20 cellular contexts compared by ENCODE assay signal in genomic region chr15:63305276-63305675, GRCh38.
"Had no signal": no experiment of that assay in that cellular context is flagged by ENCODE, and none has a peak within 500 bp of the region (broad histone marks: within the 10 kb centered on the region; RNA-seq: fewer than 3 reads in every experiment).

No MANE protein-coding gene starts in this region.

- H3K27me3 ChIP-seq: colonic mucosa, esophagus muscularis mucosa, foreskin keratinocyte, gastrocnemius medialis, heart right ventricle, left lung had no signal

- H3K4me3 ChIP-seq: colonic mucosa, esophagus muscularis mucosa, gastrocnemius medialis, heart right ventricle, left lung, lower lobe of right lung, mucosa of descending colon had no signal

- H3K4me3 Mint-ChIP-seq: dendritic cell treated with granulocyte-macrophage colony-stimulating factor and Interleukin-4, amounts not matched to agents 40 ng/mL and 50 ng/mL, for 4 days; effector memory CD8-positive, alpha-beta T cell; endodermal cell; memory B cell; naive B cell had no signal

- H3K27me3 Mint-ChIP-seq: dendritic cell treated with granulocyte-macrophage colony-stimulating factor and Interleukin-4, amounts not matched to agents 40 ng/mL and 50 ng/mL, for 4 days; effector memory CD8-positive, alpha-beta T cell; memory B cell; naive B cell had no signal

- H3K4me1 ChIP-seq: colonic mucosa, esophagus muscularis mucosa, gastrocnemius medialis, left lung, lower lobe of right lung had no signal

- H3K27ac ChIP-seq: colonic mucosa, esophagus muscularis mucosa, foreskin keratinocyte, gastrocnemius medialis, heart right ventricle, left lung, lower lobe of right lung had no signal

- H3K27ac Mint-ChIP-seq: dendritic cell treated with granulocyte-macrophage colony-stimulating factor and Interleukin-4, amounts not matched to agents 40 ng/mL and 50 ng/mL, for 4 days; effector memory CD8-positive, alpha-beta T cell; endodermal cell; memory B cell; naive B cell had no signal

- ATAC-seq: effector memory CD8-positive, alpha-beta T cell; foreskin keratinocyte; gastrocnemius medialis; heart right ventricle; left cardiac atrium; left lung; left ventricle myocardium superior; lower lobe of right lung; mucosa of descending colon had no signal

- H3K9me3 ChIP-seq: colonic mucosa, esophagus muscularis mucosa, gastrocnemius medialis, heart right ventricle, left lung, lower lobe of right lung, mucosa of descending colon had no signal

- DNase-seq: colonic mucosa; cortex of kidney; effector CD8-positive, alpha-beta T cell; effector memory CD8-positive, alpha-beta T cell; endodermal cell; foreskin keratinocyte; gastrocnemius medialis; glutamatergic neuron; heart right ventricle; hippocampal formation; left cardiac atrium; left lung; left ventricle myocardium superior; lower lobe of right lung; mesendoderm; mucosa of descending colon; naive B cell had no signal

- H3K4me1 Mint-ChIP-seq: memory B cell, naive B cell had no signal

- H3K9me3 Mint-ChIP-seq: dendritic cell treated with granulocyte-macrophage colony-stimulating factor and Interleukin-4, amounts not matched to agents 40 ng/mL and 50 ng/mL, for 4 days; effector memory CD8-positive, alpha-beta T cell; endodermal cell; memory B cell; naive B cell had no signal
